9 cellular contexts compared by ENCODE assay signal in genomic region chr15:71752604-71753289, GRCh38. TPM values are rescaled to one million over a fixed set of nuclear protein-coding genes. Genes with fewer than 3 reads are reported as not detected.
DNase-seq lines count a peak whose midpoint lies in the region; ATAC-seq and TF ChIP-seq lines count a peak whose summit lies in the region.
"Had no signal": no experiment of that assay in that cellular context is flagged by ENCODE, and none has a peak within 500 bp of the region (broad histone marks: within the 10 kb centered on the region; RNA-seq: fewer than 3 reads in every experiment).

No MANE protein-coding gene starts in this region.

- H3K27ac ChIP-seq in OCI-LY3 (ENCODE audit: low read length) = no peak overlapping the region

- H3K4me1 Mint-ChIP-seq in endothelial cell (ENCODE audit: unreplicated experiment) = peaks cover 8% of the 10 kb centered on the region
- peaks cover 1% of the 10 kb centered on the region for H3K4me1 Mint-ChIP-seq in progenitor cell of endocrine pancreas (ENCODE audit: low read depth)

- DNase-seq in AG08395 (ENCODE audit: low spot score) = peak; percentile 90
- DNase-seq in GM12865 (ENCODE audit: low read depth) = peak; percentile 60
- DNase-seq in endothelial cell (ENCODE audit: low spot score) = peak; percentile 44
- no peak for DNase-seq in progenitor cell of endocrine pancreas (ENCODE audit: low spot score, unreplicated experiment)
- DNase-seq in DMS153 treated with DMSO at 0.1 percent for 48 hours (lab: John Stamatoyannopoulos, UW; ENCODE audit: unreplicated experiment) = no peak
- no peak for DNase-seq in OCI-M2 (lab: John Stamatoyannopoulos, UW; ENCODE audit: unreplicated experiment)

- H3K27me3 Mint-ChIP-seq in endothelial cell (ENCODE audit: unreplicated experiment) = no peaks in the 10 kb centered on the region
- H3K27me3 Mint-ChIP-seq in progenitor cell of endocrine pancreas = no peaks in the 10 kb centered on the region

- peak overlapping the region; percentile 30; the same call in 1 of the 2 replicates for H2AFZ ChIP-seq in OCI-LY3 (ENCODE audit: low read depth, low read length)

- H3K9ac ChIP-seq in OCI-LY3 (ENCODE audit: low read length) = no peak overlapping the region

- H3K36me3 ChIP-seq in OCI-LY3 (replicated peaks; ENCODE audit: low read depth, low read length) = no peaks in the 10 kb centered on the region

- H3K4me3 ChIP-seq in GM12865 (ENCODE audit: low read depth, low read length) (no peak overlapping the region), OCI-LY3 (ENCODE audit: low read length) (no peak overlapping the region)

- no peaks in the 10 kb centered on the region for H3K9me3 ChIP-seq in OCI-LY3 (ENCODE audit: insufficient read depth, low read length)

- H3K4me2 ChIP-seq in OCI-LY3 (ENCODE audit: low read length) = no peak overlapping the region

- H3K9me3 Mint-ChIP-seq in endothelial cell (ENCODE audit: unreplicated experiment) (no peaks in the 10 kb centered on the region), progenitor cell of endocrine pancreas (ENCODE audit: low read depth) (peaks cover 4% of the 10 kb centered on the region)

- H3K79me2 ChIP-seq in OCI-LY3 (ENCODE audit: low read length) = no peaks in the 10 kb centered on the region

- H3K27me3 ChIP-seq in OCI-LY3 (ENCODE audit: low read depth, low read length) = peaks cover 18% of the 10 kb centered on the region; the same call in 1 of the 2 replicates

- H3K36me3 Mint-ChIP-seq in endothelial cell (ENCODE audit: low read depth, unreplicated experiment) (no peaks in the 10 kb centered on the region), progenitor cell of endocrine pancreas (ENCODE audit: insufficient read depth) (no peaks in the 10 kb centered on the region)

- H3K27ac Mint-ChIP-seq in endothelial cell (ENCODE audit: unreplicated experiment) (no peak overlapping the region), progenitor cell of endocrine pancreas (no peak overlapping the region)
- H3K27ac Mint-ChIP-seq: memory B cell had no signal

- no peak overlapping the region for H3K4me3 Mint-ChIP-seq in endothelial cell (ENCODE audit: unreplicated experiment)
- H3K4me3 Mint-ChIP-seq in progenitor cell of endocrine pancreas (ENCODE audit: low read depth) = no peak overlapping the region
- H3K4me3 Mint-ChIP-seq: memory B cell had no signal

- no peaks in the 10 kb centered on the region for H4K20me1 ChIP-seq in OCI-LY3 (ENCODE audit: insufficient read depth, low read length)

- ATAC-seq in HG03571 (IDR thresholded peaks at IDR 0.05; ENCODE audit: unreplicated experiment) = no peak

- TF ChIP-seq CTCF in GM12865 (IDR thresholded peaks at IDR 0.05; ENCODE audit: insufficient read depth, low read depth, low read length, missing control alignments) (peak; percentile 43), OCI-LY3 (IDR thresholded peaks at IDR 0.05; ENCODE audit: low read depth, low read length) (peak; percentile 78), endothelial cell (IDR thresholded peaks at IDR 0.05; ENCODE audit: unreplicated experiment) (peak; percentile 41), progenitor cell of endocrine pancreas (IDR thresholded peaks at IDR 0.05; ENCODE audit: unreplicated experiment) (peak; percentile 47)

- no peaks in the 10 kb centered on the region; the same call in 1 of the 2 replicates for H3K4me1 ChIP-seq in OCI-LY3 (ENCODE audit: low read length)

RNA-seq across cellular contexts. Expression of gene NR2E3, which starts 57.6 kb away (rescaled TPM):
- total RNA-seq in endothelial cell (ENCODE audit: unreplicated experiment) (not detected), progenitor cell of endocrine pancreas (0.47 TPM in 1 of 2 replicates, not detected in the other)

Comparison
In these comparisons a context has a peak if more than half of its experiments do, and no peak if none do; other contexts are left out.
1. DNase-seq: peak in AG08395 (single experiment), GM12865 (single experiment) and endothelial cell (single experiment); none in progenitor cell of endocrine pancreas (single experiment), DMS153 treated with DMSO at 0.1 percent for 48 hours (single experiment) and OCI-M2 (single experiment).
2. Peak in every context shown above with its lines, with median percentiles within 50 percentile points of each other: CTCF ChIP-seq.